18 cellular contexts compared by ENCODE assay signal in the genomic region with DNA sequence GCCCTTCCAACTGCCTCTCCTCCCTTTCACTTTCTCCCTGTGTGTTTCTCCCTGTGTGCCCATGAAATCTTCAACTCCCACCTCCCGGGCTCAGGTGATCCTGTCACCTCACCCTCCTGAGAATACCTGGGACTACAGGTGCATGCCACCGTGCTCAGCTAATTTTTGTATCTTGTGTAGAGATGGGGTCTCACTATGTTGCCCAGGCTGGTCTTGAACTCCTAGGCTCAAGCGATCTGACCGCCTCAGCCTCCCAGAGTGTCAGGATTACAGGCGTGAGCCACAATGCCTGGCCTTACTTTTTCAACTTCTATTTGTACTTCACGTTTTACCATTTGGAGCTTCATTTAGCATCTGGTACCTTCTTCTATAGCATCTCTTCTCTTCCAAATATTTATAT. TPM values are rescaled to one million over a fixed set of nuclear protein-coding genes. Genes with fewer than 3 reads are reported as not detected.
DNase-seq lines count a peak whose midpoint lies in the region; ATAC-seq and TF ChIP-seq lines count a peak whose summit lies in the region.
"Had no signal": no experiment of that assay in that cellular context is flagged by ENCODE, and none has a peak within 500 bp of the region (broad histone marks: within the 10 kb centered on the region; RNA-seq: fewer than 3 reads in every experiment).

No MANE protein-coding gene starts in this region.

- H3K36me3 ChIP-seq in CD8-positive, alpha-beta memory T cell (ENCODE audit: insufficient read depth, low read length), result no peaks in the 10 kb centered on the region
- H3K36me3 ChIP-seq in neural progenitor cell, result no peaks in the 10 kb centered on the region
- H3K36me3 ChIP-seq: ovary, right atrium auricular region, vagina had no signal

- POLR2A ChIA-PET in CD8-positive, alpha-beta memory T cell (lab: Charles Lee), result interaction anchor here (2.2 kb wide), 1 partner anchor 20 kb away, joined by 6 read pairs; no protein-coding TSS in a partner anchor

- no peaks in the 10 kb centered on the region for H3K27me3 Mint-ChIP-seq in activated T-cell treated with anti-CD3 and anti-CD28 coated beads, Interleukin-2, amount 50 U/mL, for 4 hours (ENCODE audit: low read depth)
- peaks cover 6 to 8% of the 10 kb centered on the region in 2 donors for H3K27me3 Mint-ChIP-seq in CD8-positive, alpha-beta memory T cell
- peaks cover 3% of the 10 kb centered on the region for H3K27me3 Mint-ChIP-seq in activated naive CD8-positive, alpha-beta T cell
- H3K27me3 Mint-ChIP-seq in neural progenitor cell (ENCODE audit: insufficient read depth, low read depth), result no peaks in the 10 kb centered on the region

- H3K4me1 ChIP-seq in CD8-positive, alpha-beta memory T cell (ENCODE audit: insufficient read depth, low read length), result peaks cover 61% of the 10 kb centered on the region
- peaks cover 19% of the 10 kb centered on the region for H3K4me1 ChIP-seq in neural progenitor cell
- H3K4me1 ChIP-seq: foreskin keratinocyte, vagina had no signal

- peak overlapping the region; percentile 33 for H3K4me3 ChIP-seq in CD8-positive, alpha-beta memory T cell (ENCODE audit: low read length)
- no peak overlapping the region for H3K4me3 ChIP-seq in neural progenitor cell
- H3K4me3 ChIP-seq: hepatocyte, lung, ovary, right atrium auricular region, vagina had no signal

- H3K27ac Mint-ChIP-seq in CD8-positive, alpha-beta memory T cell, result peak overlapping the region in 6 of 8 donors; percentile 7 to 92 (median 74)
- H3K27ac Mint-ChIP-seq in activated naive CD8-positive, alpha-beta T cell, result peak overlapping the region; percentile 2
- peak overlapping the region; percentile 35 for H3K27ac Mint-ChIP-seq in neural progenitor cell

- no peaks in the 10 kb centered on the region for H3K27me3 ChIP-seq in CD8-positive, alpha-beta memory T cell (ENCODE audit: insufficient read depth, low read length, poor library complexity, severe bottlenecking)
- H3K27me3 ChIP-seq in neural progenitor cell, result no peaks in the 10 kb centered on the region
- H3K27me3 ChIP-seq: hepatocyte, ovary, right atrium auricular region, vagina had no signal

- no peaks in the 10 kb centered on the region for H3K36me3 Mint-ChIP-seq in activated T-cell treated with anti-CD3 and anti-CD28 coated beads, Interleukin-2, amount 50 U/mL, for 4 hours (ENCODE audit: insufficient read depth)
- H3K36me3 Mint-ChIP-seq in CD8-positive, alpha-beta memory T cell, result no peaks in the 10 kb centered on the region
- no peaks in the 10 kb centered on the region for H3K36me3 Mint-ChIP-seq in activated naive CD8-positive, alpha-beta T cell
- no peaks in the 10 kb centered on the region for H3K36me3 Mint-ChIP-seq in neural progenitor cell

- no peaks in the 10 kb centered on the region for H3K9me3 Mint-ChIP-seq in activated T-cell treated with anti-CD3 and anti-CD28 coated beads, Interleukin-2, amount 50 U/mL, for 4 hours
- H3K9me3 Mint-ChIP-seq in CD8-positive, alpha-beta memory T cell, result no peaks in the 10 kb centered on the region
- no peaks in the 10 kb centered on the region for H3K9me3 Mint-ChIP-seq in activated naive CD8-positive, alpha-beta T cell (ENCODE audit: low read depth)
- no peaks in the 10 kb centered on the region for H3K9me3 Mint-ChIP-seq in neural progenitor cell

- H3F3A ChIP-seq in neural progenitor cell (ENCODE audit: low read depth), result peaks cover 3% of the 10 kb centered on the region

- CTCF ChIA-PET in CD8-positive, alpha-beta memory T cell (lab: Charles Lee), result interaction anchor here (0.8 to 8.8 kb wide), 3 partner anchors 11 to 586 kb away, joined by 3 to 115 read pairs (median 15); no protein-coding TSS in a partner anchor

- no peaks in the 10 kb centered on the region for H3K9me3 ChIP-seq in CD8-positive, alpha-beta memory T cell (ENCODE audit: low read length)
- no peaks in the 10 kb centered on the region for H3K9me3 ChIP-seq in neural progenitor cell (ENCODE audit: low read depth)
- H3K9me3 ChIP-seq: ovary, right atrium auricular region, vagina had no signal

- ATAC-seq in activated T-cell treated with anti-CD3 and anti-CD28 coated beads, Interleukin-2, amount 50 U/mL, for 4 hours, result no peak
- ATAC-seq: foreskin keratinocyte had no signal

- no peak overlapping the region for H2AFZ ChIP-seq in neural progenitor cell (replicated peaks)
- H2AFZ ChIP-seq: hepatocyte had no signal

- TF ChIP-seq CTCF in neural progenitor cell (IDR thresholded peaks at IDR 0.05), result no peak

- peak overlapping the region; percentile 47 for H3K27ac ChIP-seq in CD8-positive, alpha-beta memory T cell (ENCODE audit: low read depth, low read length)
- H3K27ac ChIP-seq in neural progenitor cell, result no peak overlapping the region
- H3K27ac ChIP-seq: foreskin keratinocyte, hepatocyte, ovary, right atrium auricular region, vagina had no signal

- H3K9ac ChIP-seq in neural progenitor cell, result no peak overlapping the region

- DNase-seq in activated T-cell treated with anti-CD3 and anti-CD28 coated beads, Interleukin-2, amount 50 U/mL, for 4 hours, result no peak
- no peak for DNase-seq in activated T-cell treated with anti-CD3 and anti-CD28 coated beads, Interleukin-2, amount 50 U/mL, for 1 hour
- no peak for DNase-seq in CD8-positive, alpha-beta memory T cell
- DNase-seq in neural progenitor cell (ENCODE audit: low spot score) (no peak), HPDE6-E6E7 (ENCODE audit: extremely low spot score) (no peak), NCI-H69 (lab: John Stamatoyannopoulos, UW) (no peak)
- DNase-seq in activated CD4-positive, CD25-positive, alpha-beta regulatory T cell (lab: John Stamatoyannopoulos, UW), result no peak
- DNase-seq: cerebellar nuclear complex, foreskin keratinocyte, NCI-H1436 treated with DMSO at 0.1 percent for 48 hours, NCI-H2171 treated with DMSO at 0.1 percent for 48 hours, ovary had no signal

- H4K20me1 ChIP-seq in neural progenitor cell (ENCODE audit: low read depth), result no peaks in the 10 kb centered on the region

- H3K79me2 ChIP-seq in neural progenitor cell (ENCODE audit: low read depth), result no peaks in the 10 kb centered on the region
- H3K79me2 ChIP-seq: hepatocyte had no signal

- peaks cover 67% of the 10 kb centered on the region for H3K4me1 Mint-ChIP-seq in activated T-cell treated with anti-CD3 and anti-CD28 coated beads, Interleukin-2, amount 50 U/mL, for 4 hours (ENCODE audit: low read depth)
- H3K4me1 Mint-ChIP-seq in CD8-positive, alpha-beta memory T cell, result peaks cover 59 to 63% (median 60%) of the 10 kb centered on the region in 3 donors
- H3K4me1 Mint-ChIP-seq in activated naive CD8-positive, alpha-beta T cell (ENCODE audit: low read depth), result peaks cover 67% of the 10 kb centered on the region
- peaks cover 25% of the 10 kb centered on the region for H3K4me1 Mint-ChIP-seq in neural progenitor cell

- no peak overlapping the region for H3K4me2 ChIP-seq in neural progenitor cell
- H3K4me2 ChIP-seq: hepatocyte had no signal

- H3K4me3 Mint-ChIP-seq in activated T-cell treated with anti-CD3 and anti-CD28 coated beads, Interleukin-2, amount 50 U/mL, for 4 hours, result peak overlapping the region; percentile 68
- peak overlapping the region; percentile 62 to 89 (median 82) for H3K4me3 Mint-ChIP-seq in CD8-positive, alpha-beta memory T cell
- peak overlapping the region; percentile 74 for H3K4me3 Mint-ChIP-seq in activated naive CD8-positive, alpha-beta T cell
- H3K4me3 Mint-ChIP-seq in neural progenitor cell, result no peak overlapping the region

RNA-seq across cellular contexts. Expression of a gene that starts 24.9 kb away (rescaled TPM):
- under 1 TPM in 1 of 3 donors, not detected in 2; 0.33 TPM for total RNA-seq in activated T-cell treated with anti-CD3 and anti-CD28 coated beads, Interleukin-2, amount 50 U/mL, for 4 hours
- total RNA-seq in CD8-positive, alpha-beta memory T cell, result not detected
- 1.9 TPM for polyA plus RNA-seq in CD8-positive, alpha-beta memory T cell
- 4.4 and 5.1 TPM in 2 replicates for total RNA-seq in neural progenitor cell (ENCODE audit: low replicate concordance)
- total RNA-seq: astrocyte, hepatocyte had no signal
- polyA plus RNA-seq: foreskin keratinocyte had no signal

Comparison
In these comparisons a context has a peak if more than half of its experiments do, and no peak if none do; other contexts are left out.
1. H3K27ac Mint-ChIP-seq: peak in every context shown above with its lines; median percentile 74 in CD8-positive, alpha-beta memory T cell; 35 in neural progenitor cell; 2 in activated naive CD8-positive, alpha-beta T cell.